In the genomic region with DNA sequence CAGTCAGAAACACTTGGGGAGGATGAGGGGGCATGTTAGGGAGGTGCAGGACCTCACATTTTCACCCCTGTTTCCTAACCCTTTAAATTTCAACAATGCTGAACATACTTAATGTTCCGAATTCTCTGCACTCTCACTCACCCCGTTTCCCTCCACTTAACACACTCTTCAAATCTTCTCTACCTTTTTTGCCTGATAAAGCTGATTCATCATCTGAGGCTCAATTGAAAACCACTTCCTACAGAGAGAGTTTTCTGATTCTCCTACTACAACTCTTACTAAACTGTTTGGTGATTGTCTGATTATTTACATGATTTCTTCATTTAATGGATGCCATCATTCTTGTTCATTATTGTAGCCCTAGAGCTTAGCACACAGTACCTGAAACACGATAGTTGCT, we compare ENCODE assay signal across 26 cellular contexts. TPM values are rescaled to one million over a fixed set of nuclear protein-coding genes. Genes with fewer than 3 reads are reported as not detected.
DNase-seq lines count a peak whose midpoint lies in the region; ATAC-seq, FAIRE-seq and TF ChIP-seq lines count a peak whose summit lies in the region.
"Had no signal": no experiment of that assay in that cellular context is flagged by ENCODE, and none has a peak within 500 bp of the region (broad histone marks: within the 10 kb centered on the region; RNA-seq: fewer than 3 reads in every experiment).

No MANE protein-coding gene starts in this region.

- WGBS in K562 (ENCODE audit: insufficient coverage, low coverage, missing lambda C conversion rate), result 28% methylated on average over 3 of the region's 3 CpGs

- DNase-seq in K562 (ENCODE audit: extremely low read depth in 1 of 4, low spot score in 3 of 4) (no peak), progenitor cell of endocrine pancreas (ENCODE audit: low spot score, unreplicated experiment) (no peak), NCI-H446 (lab: John Stamatoyannopoulos, UW) (no peak), upper lobe of right lung (no peak)
- DNase-seq: 8988T; ACHN; BE2C; C1 segment of cervical spinal cord; CD4-positive, alpha-beta memory T cell; CD4-positive, CD25-positive, alpha-beta regulatory T cell; CD8-positive, alpha-beta memory T cell; COR-L47; DMS 273 treated with DMSO at 0.1 percent for 48 hours; DMS153; DMS53; DMS79; DND-41; EL; GDM1 had no signal

- H3K4me3 ChIP-seq in BLaER1 (no peak overlapping the region), K562 (no peak overlapping the region), upper lobe of right lung (no peak overlapping the region)
- no peak overlapping the region for H3K4me3 ChIP-seq in BLaER1 treated with 17β-estradiol and CSF1 and Interleukin-3, amounts not matched to agents 10 nM and 100 nM

- no peak for TF ChIP-seq POLR2A in K562 (conservative IDR thresholded peaks at IDR 0.05)

- peaks cover 1% of the 10 kb centered on the region for H3K36me3 Mint-ChIP-seq in progenitor cell of endocrine pancreas (ENCODE audit: insufficient read depth)
- H3K36me3 Mint-ChIP-seq: CD14-positive monocyte; CD4-positive, alpha-beta memory T cell had no signal

- H3K4me2 ChIP-seq in BLaER1 (peak overlapping the region; percentile 60), K562 (ENCODE audit: insufficient read depth, low read length) (no peak overlapping the region)
- H3K4me2 ChIP-seq in BLaER1 treated with 17β-estradiol and CSF1 and Interleukin-3, amounts not matched to agents 10 nM and 100 nM, result peak overlapping the region; percentile 3 to 78 (median 49); a peak in 20 of 22 replicates

- H3K36me3 ChIP-seq in BLaER1 (no peaks in the 10 kb centered on the region), K562 (ENCODE audit: control insufficient read depth, insufficient read depth, low read length) (no peaks in the 10 kb centered on the region), upper lobe of right lung (no peaks in the 10 kb centered on the region)
- 0 out of 22 replicates have a peak, but pooled peaks cover 0 to 3% (median 0%) of the 10 kb centered on the region in 11 experiments for H3K36me3 ChIP-seq in BLaER1 treated with 17β-estradiol and CSF1 and Interleukin-3, amounts not matched to agents 10 nM and 100 nM
- H3K36me3 ChIP-seq: BE2C had no signal

- no peak for FAIRE-seq in K562 (lab: Jason Lieb, UNC)
- FAIRE-seq: A204.1, GM12891, GM19239 had no signal

- TF ChIP-seq EP300 in K562 (IDR thresholded peaks at IDR 0.05; ENCODE audit: low read length), result no peak

- H3K9me3 ChIP-seq in BLaER1 (peaks cover 11% of the 10 kb centered on the region), K562 (replicated peaks; ENCODE audit: control insufficient read depth, insufficient read depth, low read depth, low read length) (no peaks in the 10 kb centered on the region), upper lobe of right lung (no peaks in the 10 kb centered on the region)
- peaks cover 16 to 30% (median 21%) of the 10 kb centered on the region in 11 experiments for H3K9me3 ChIP-seq in BLaER1 treated with 17β-estradiol and CSF1 and Interleukin-3, amounts not matched to agents 10 nM and 100 nM (replicated peaks in 1 of 11)
- H3K9me3 ChIP-seq: BE2C had no signal

- H3K27me3 Mint-ChIP-seq in progenitor cell of endocrine pancreas, result no peaks in the 10 kb centered on the region

- BruUV-seq in K562 (replicated peaks; lab: Mats Ljungman, UMichigan), result no TSS peak

- POLR2A ChIA-PET in K562 (lab: Yijun Ruan, JAX), result interaction anchor here (1.4 kb wide), 1 partner anchor 21 kb away, joined by 4 read pairs; no protein-coding TSS in a partner anchor

- ATAC-seq in K562 (no peak), upper lobe of right lung (no peak), GM21529 (IDR thresholded peaks at IDR 0.05; ENCODE audit: unreplicated experiment) (no peak)

- CTCF ChIA-PET in K562 (lab: Yijun Ruan, JAX; ENCODE audit: low intra/inter-chr PET ratio), result no interaction called here

- H3K27me3 ChIP-seq in BLaER1 (no peaks in the 10 kb centered on the region), K562 (ENCODE audit: control insufficient read depth in 2 of 2, insufficient read depth in 2 of 2, low read length in 2 of 2) (no peaks in the 10 kb centered on the region), upper lobe of right lung (no peaks in the 10 kb centered on the region)
- H3K27me3 ChIP-seq in BLaER1 treated with 17β-estradiol and CSF1 and Interleukin-3, amounts not matched to agents 10 nM and 100 nM, result no peaks in the 10 kb centered on the region

- no peak for TF ChIP-seq CTCF in K562 (IDR thresholded peaks at IDR 0.05 in 2 of 3, conservative IDR thresholded peaks at IDR 0.05 in 1 of 3; ENCODE audit: insufficient read depth in 2 of 3, low read depth in 1 of 3, low read length in 3 of 3)
- TF ChIP-seq CTCF in progenitor cell of endocrine pancreas (IDR thresholded peaks at IDR 0.05; ENCODE audit: unreplicated experiment), result no peak
- no peak for TF ChIP-seq CTCF in upper lobe of right lung (IDR thresholded peaks at IDR 0.05)

- H3K4me3 Mint-ChIP-seq in progenitor cell of endocrine pancreas (ENCODE audit: low read depth), result no peak overlapping the region
- H3K4me3 Mint-ChIP-seq: CD4-positive, alpha-beta memory T cell; CD4-positive, CD25-positive, alpha-beta regulatory T cell; CD8-positive, alpha-beta memory T cell had no signal

- no peaks in the 10 kb centered on the region for H3K9me1 ChIP-seq in K562 (ENCODE audit: control insufficient read depth, insufficient read depth, low read length)

- intact Hi-C loops in K562 (cut with micrococcal nuclease) (no loop called here), upper lobe of right lung (cut with DNase I) (no loop called here)

- H4K20me1 ChIP-seq in BLaER1, result no peaks in the 10 kb centered on the region
- no peaks in the 10 kb centered on the region for H4K20me1 ChIP-seq in BLaER1 treated with 17β-estradiol and CSF1 and Interleukin-3, amounts not matched to agents 10 nM and 100 nM
- H4K20me1 ChIP-seq in K562 (replicated peaks; ENCODE audit: control insufficient read depth, insufficient read depth, low read length), result no peaks in the 10 kb centered on the region

- H2AFZ ChIP-seq in K562 (ENCODE audit: low read depth, low read length), result no peak overlapping the region

- H3K27ac ChIP-seq in BLaER1 (0 out of 2 replicates have a peak overlapping the region, but pooled peaks have one; percentile 23), K562 (ENCODE audit: extremely low read depth, low read depth, low read length) (no peak overlapping the region), upper lobe of right lung (no peak overlapping the region)
- H3K27ac ChIP-seq in BLaER1 treated with 17β-estradiol and CSF1 and Interleukin-3, amounts not matched to agents 10 nM and 100 nM, result peak overlapping the region in 5 of 11 experiments; percentile 3 to 52 (median 34); a peak in 6 of 22 replicates

- peaks cover 7% of the 10 kb centered on the region for H3K9me3 Mint-ChIP-seq in progenitor cell of endocrine pancreas (ENCODE audit: low read depth)

- no peaks in the 10 kb centered on the region for H3K79me2 ChIP-seq in K562 (ENCODE audit: control insufficient read depth, insufficient read depth, low read length)

- no peak for TF ChIP-seq RAD21 in K562 (CRISPR knock-in tag; conservative IDR thresholded peaks at IDR 0.05 in 1 of 2, IDR thresholded peaks at IDR 0.05 in 1 of 2)

- H3K4me1 ChIP-seq in BLaER1 (peaks cover 32% of the 10 kb centered on the region), K562 (replicated peaks in 1 of 2; ENCODE audit: control insufficient read depth in 2 of 2, insufficient read depth in 2 of 2, low read length in 2 of 2) (no peaks in the 10 kb centered on the region), upper lobe of right lung (no peaks in the 10 kb centered on the region)
- peaks cover 0 to 40% (median 28%) of the 10 kb centered on the region in 10 experiments; a peak in 17 of 20 replicates for H3K4me1 ChIP-seq in BLaER1 treated with 17β-estradiol and CSF1 and Interleukin-3, amounts not matched to agents 10 nM and 100 nM
- H3K4me1 ChIP-seq: BE2C had no signal

- H3K27ac Mint-ChIP-seq in progenitor cell of endocrine pancreas, result peak overlapping the region; percentile 1
- H3K27ac Mint-ChIP-seq: CD14-positive monocyte; CD4-positive, alpha-beta memory T cell; CD8-positive, alpha-beta memory T cell had no signal

- in situ Hi-C loops in K562 (cut with MboI), result no loop called here

- H3K9ac ChIP-seq in BLaER1 (no peak overlapping the region), K562 (ENCODE audit: insufficient read depth in 1 of 2, low read depth in 2 of 2, low read length in 2 of 2) (no peak overlapping the region)
- H3K9ac ChIP-seq in BLaER1 treated with 17β-estradiol and CSF1 and Interleukin-3, amounts not matched to agents 10 nM and 100 nM, result no peak overlapping the region

- H3K4me1 Mint-ChIP-seq in progenitor cell of endocrine pancreas (ENCODE audit: low read depth), result peaks cover 6% of the 10 kb centered on the region
- H3K4me1 Mint-ChIP-seq: CD14-positive monocyte; CD4-positive, alpha-beta memory T cell; CD4-positive, CD25-positive, alpha-beta regulatory T cell; CD8-positive, alpha-beta memory T cell had no signal

TF ChIP-seq in K562, 482 proteins besides CTCF, POLR2A, EP300 and RAD21 (continues in another document):
- TF ChIP-seq KLF1 (tag; IDR thresholded peaks at IDR 0.05) (no peak), CBFB (CRISPR knock-in tag; IDR thresholded peaks at IDR 0.05) (no peak), DNMT1 (IDR thresholded peaks at IDR 0.05) (no peak), ZNF316 (IDR thresholded peaks at IDR 0.05) (peak; percentile 73), MAFG (tag; conservative IDR thresholded peaks at IDR 0.05) (peak; percentile 41), ZNF431 (CRISPR knock-in tag; IDR thresholded peaks at IDR 0.05) (no peak), C11orf30 (IDR thresholded peaks at IDR 0.05; ENCODE audit: low read depth) (peak; percentile 66), ZNF41 (CRISPR knock-in tag; conservative IDR thresholded peaks at IDR 0.05) (no peak)

RNA-seq across cellular contexts. Expression of a gene that starts 42.4 kb away (rescaled TPM):
- 19.4 and 28.2 TPM in 2 replicates for total RNA-seq in K562 (2011; cell fraction: chromatin; rRNA removed; ENCODE audit: low replicate concordance)
- 14.7 and 19.2 TPM in 2 replicates for total RNA-seq in K562 (2011; cell fraction: nucleolus; rRNA removed)
- 24.1 and 28.7 TPM in 2 replicates for total RNA-seq in K562 (2011; cell fraction: nucleoplasm; rRNA removed)
- 39.8 and 41.2 TPM in 2 replicates for total RNA-seq in K562 (2014; rRNA removed)
- total RNA-seq in K562 (2014; rRNA removed; fragmentation: Illumina TruSeq; extraction: Trizol), result 42.7 and 43.3 TPM in 2 replicates
- 48.6 and 48.8 TPM in 2 replicates for total RNA-seq in K562 (2015; rRNA removed; fragmentation: Illumina TruSeq; extraction: Trizol)
- 33.1 and 33.8 TPM in 2 replicates for total RNA-seq in K562 (2021)
- polyA plus RNA-seq in K562 (2011; rRNA removed), result 53.4 and 62.3 TPM in 2 replicates
- polyA plus RNA-seq in K562 (2011; cell fraction: cytosol; rRNA removed), result 30.1 and 56.9 TPM in 2 replicates
- polyA plus RNA-seq in K562 (2011; cell fraction: nucleus; rRNA removed), result 18.4 and 28.6 TPM in 2 replicates
- polyA plus RNA-seq in K562 (2012), result 44.4 and 45.6 TPM in 2 replicates
- 55.5 and 62.2 TPM in 2 replicates for polyA plus RNA-seq in K562 (2014; fragmentation: Illumina TruSeq; extraction: Trizol)
- 10 to 100 TPM; 10.9 to 12.4 TPM for polyA plus RNA-seq in K562 (2014; fragmentation: Nextera tagmentation; extraction: Ambion mirVana)
- polyA plus RNA-seq in K562 (2014; rRNA removed), result 37.4 and 47.1 TPM in 2 replicates
- 53.5 and 54.3 TPM in 2 replicates for polyA minus RNA-seq in K562 (2011; rRNA and poly(A)+ RNA removed)
- 14.6 and 16.9 TPM in 2 replicates for polyA minus RNA-seq in K562 (2011; cell fraction: cytosol; rRNA and poly(A)+ RNA removed)
- polyA minus RNA-seq in K562 (2011; cell fraction: nucleus; rRNA and poly(A)+ RNA removed), result 15.3 and 29.4 TPM in 2 replicates
- 25.4 and 27.9 TPM in 2 replicates for total RNA-seq in progenitor cell of endocrine pancreas
- 24.7 TPM for total RNA-seq in upper lobe of right lung
